14 cellular contexts compared by ENCODE assay signal in genomic region chr7:148436571-148436970, GRCh38.
DNase-seq lines count a peak whose midpoint lies in the region; ATAC-seq, FAIRE-seq and TF ChIP-seq lines count a peak whose summit lies in the region.
"Had no signal": no experiment of that assay in that cellular context is flagged by ENCODE, and none has a peak within 500 bp of the region (broad histone marks: within the 10 kb centered on the region; RNA-seq: fewer than 3 reads in every experiment).

No MANE protein-coding gene starts in this region.

- H4K20me1 ChIP-seq in K562 (replicated peaks; ENCODE audit: control insufficient read depth, insufficient read depth, low read length): no peaks in the 10 kb centered on the region

- peaks cover 8 to 26% of the 10 kb centered on the region in 2 experiments; a peak in 4 of 5 replicates for H3K27me3 ChIP-seq in K562 (ENCODE audit: control insufficient read depth in 2 of 2, insufficient read depth in 2 of 2, low read length in 2 of 2)
- H3K27me3 ChIP-seq: pancreas, testis had no signal

- H3K4me1 ChIP-seq in K562 (replicated peaks in 1 of 2; ENCODE audit: control insufficient read depth in 2 of 2, insufficient read depth in 2 of 2, low read length in 2 of 2): no peaks in the 10 kb centered on the region
- H3K4me1 ChIP-seq: pancreas, testis had no signal

- H3K27ac Mint-ChIP-seq in activated naive CD4-positive, alpha-beta T cell treated with anti-CD3 and anti-CD28 coated beads, Interleukin-2, amount 50 U/mL, for 72 hours: no peak overlapping the region
- H3K27ac Mint-ChIP-seq: activated CD4-positive, alpha-beta T cell treated with anti-CD3 and anti-CD28 coated beads, Interleukin-2, amount 10 ng/mL, durations not matched to agents 24 days and 14 days had no signal

- CTCF ChIA-PET in K562 (lab: Yijun Ruan, JAX; ENCODE audit: low intra/inter-chr PET ratio): no interaction called here

- no peak for TF ChIP-seq CTCF in K562 (IDR thresholded peaks at IDR 0.05 in 2 of 3, conservative IDR thresholded peaks at IDR 0.05 in 1 of 3; ENCODE audit: insufficient read depth in 2 of 3, low read depth in 1 of 3, low read length in 3 of 3)

- in situ Hi-C loops in K562 (cut with MboI): no loop called here

- WGBS in K562 (ENCODE audit: insufficient coverage, low coverage, missing lambda C conversion rate): 0% methylated on average over 7 of the region's 7 CpGs

- no peak overlapping the region for H3K4me3 ChIP-seq in K562
- H3K4me3 ChIP-seq: pancreas, testis had no signal

- no peak for FAIRE-seq in K562 (lab: Jason Lieb, UNC)
- FAIRE-seq: pancreas had no signal

- H3K9ac ChIP-seq in K562 (ENCODE audit: insufficient read depth in 1 of 2, low read depth in 2 of 2, low read length in 2 of 2): no peak overlapping the region

- DNase-seq in COLO668 (lab: John Stamatoyannopoulos, UW; ENCODE audit: unreplicated experiment): peak; percentile 17
- DNase-seq in K562 (ENCODE audit: extremely low read depth in 1 of 4, low spot score in 3 of 4): no peak
- DNase-seq in activated naive CD4-positive, alpha-beta T cell treated with anti-CD3 and anti-CD28 coated beads, Interleukin-2, amount 50 U/mL, for 72 hours (ENCODE audit: low spot score in 2 of 2): no peak
- no peak for DNase-seq in retina
- no peak for DNase-seq in AG20443 (ENCODE audit: low spot score)
- no peak for DNase-seq in activated naive CD4-positive, alpha-beta T cell (lab: John Stamatoyannopoulos, UW)
- DNase-seq: activated CD4-positive, alpha-beta T cell treated with anti-CD3 and anti-CD28 coated beads, Interleukin-2, amount 10 ng/mL, durations not matched to agents 24 days and 14 days; activated T-cell treated with anti-CD3 and anti-CD28 coated beads, Interleukin-2, amount 50 U/mL, for 4 hours; MV-4-11; pancreas; T-helper 2 cell; testis had no signal

- H3K9me3 ChIP-seq in K562 (replicated peaks; ENCODE audit: control insufficient read depth, insufficient read depth, low read depth, low read length): no peaks in the 10 kb centered on the region
- H3K9me3 ChIP-seq: pancreas, testis had no signal

- H3K9me3 Mint-ChIP-seq in activated naive CD4-positive, alpha-beta T cell treated with anti-CD3 and anti-CD28 coated beads, Interleukin-2, amount 50 U/mL, for 72 hours: no peaks in the 10 kb centered on the region
- H3K9me3 Mint-ChIP-seq: activated CD4-positive, alpha-beta T cell treated with anti-CD3 and anti-CD28 coated beads, Interleukin-2, amount 10 ng/mL, durations not matched to agents 24 days and 14 days; activated T-cell treated with anti-CD3 and anti-CD28 coated beads, Interleukin-2, amount 50 U/mL, for 4 hours had no signal

- no peaks in the 10 kb centered on the region for H3K36me3 ChIP-seq in K562 (ENCODE audit: control insufficient read depth, insufficient read depth, low read length)
- H3K36me3 ChIP-seq: pancreas had no signal

- H2AFZ ChIP-seq in K562 (ENCODE audit: low read depth, low read length): no peak overlapping the region

- TF ChIP-seq POLR2A in K562 (conservative IDR thresholded peaks at IDR 0.05): no peak

- TF ChIP-seq RAD21 in K562 (CRISPR knock-in tag; conservative IDR thresholded peaks at IDR 0.05 in 1 of 2, IDR thresholded peaks at IDR 0.05 in 1 of 2): no peak

- no peaks in the 10 kb centered on the region for H3K79me2 ChIP-seq in K562 (ENCODE audit: control insufficient read depth, insufficient read depth, low read length)

- no peak for TF ChIP-seq EP300 in K562 (IDR thresholded peaks at IDR 0.05; ENCODE audit: low read length)

- no TSS peak for BruUV-seq in K562 (replicated peaks; lab: Mats Ljungman, UMichigan)

- peak; percentile 83 for ATAC-seq in GM21526 (IDR thresholded peaks at IDR 0.05; ENCODE audit: low FRiP score, unreplicated experiment)
- peak; percentile 51 for ATAC-seq in HG03558 (IDR thresholded peaks at IDR 0.05; ENCODE audit: extremely low read depth, unreplicated experiment)
- ATAC-seq in K562: peak; percentile 78
- ATAC-seq in activated naive CD4-positive, alpha-beta T cell treated with anti-CD3 and anti-CD28 coated beads, Interleukin-2, amount 50 U/mL, for 72 hours: no peak
- ATAC-seq: activated T-cell treated with anti-CD3 and anti-CD28 coated beads, Interleukin-2, amount 50 U/mL, for 4 hours; pancreas had no signal

- no peaks in the 10 kb centered on the region for H3K9me1 ChIP-seq in K562 (ENCODE audit: control insufficient read depth, insufficient read depth, low read length)

- no peaks in the 10 kb centered on the region for H3K36me3 Mint-ChIP-seq in activated naive CD4-positive, alpha-beta T cell treated with anti-CD3 and anti-CD28 coated beads, Interleukin-2, amount 50 U/mL, for 72 hours

- intact Hi-C loops in K562 (cut with micrococcal nuclease): no loop called here

- no peak overlapping the region for H3K4me2 ChIP-seq in K562 (ENCODE audit: insufficient read depth, low read length)

- H3K27ac ChIP-seq in K562 (ENCODE audit: extremely low read depth, low read depth, low read length): no peak overlapping the region
- H3K27ac ChIP-seq: pancreas, testis had no signal

- POLR2A ChIA-PET in K562 (lab: Yijun Ruan, JAX): no interaction called here

TF ChIP-seq in K562, 482 proteins besides CTCF, POLR2A, EP300 and RAD21:
- TF ChIP-seq NFATC3 (IDR thresholded peaks at IDR 0.05) (no peak), ZNF639 (CRISPR knock-in tag; conservative IDR thresholded peaks at IDR 0.05 in 1 of 2, IDR thresholded peaks at IDR 0.05 in 1 of 2) (no peak), CHD2 (IDR thresholded peaks at IDR 0.05; ENCODE audit: low read depth, low read length) (peak; percentile 41; the same call in 1 of the 2 replicates)

Comparison
In these comparisons a context has a peak if more than half of its experiments do, and no peak if none do; other contexts are left out.
1. ATAC-seq: peak in GM21526 (single experiment), HG03558 (single experiment) and K562 (single experiment); none in activated naive CD4-positive, alpha-beta T cell treated with anti-CD3 and anti-CD28 coated beads, Interleukin-2, amount 50 U/mL, for 72 hours (0 of 2).